24 cellular contexts compared by ENCODE assay signal in the genomic region with DNA sequence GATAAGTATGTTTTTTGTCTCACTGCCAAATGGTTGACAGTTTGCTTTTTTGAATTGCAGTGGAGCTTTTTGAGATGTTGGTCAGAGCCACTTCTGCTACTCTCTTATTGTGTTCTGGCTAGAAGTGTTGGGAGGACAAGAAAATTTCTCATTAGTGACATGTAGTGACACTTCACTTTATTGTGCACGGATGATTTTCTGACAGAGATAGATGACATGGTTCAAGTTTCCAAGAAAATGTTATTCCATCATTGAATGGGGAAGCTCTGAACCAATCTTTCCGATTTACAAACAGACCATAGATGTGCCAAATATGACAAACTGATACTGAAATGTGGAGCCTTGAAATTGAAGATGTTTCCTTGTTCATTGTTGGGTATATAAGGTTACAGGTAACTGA.
"Had no signal": no experiment of that assay in that cellular context is flagged by ENCODE, and none has a peak within 500 bp of the region (broad histone marks: within the 10 kb centered on the region; RNA-seq: fewer than 3 reads in every experiment).

No MANE protein-coding gene starts in this region.

- H3K27me3 ChIP-seq: left lung, ovary, right atrium auricular region, right lobe of liver, transverse colon, upper lobe of left lung had no signal

- FAIRE-seq: kidney had no signal

- H3K27ac ChIP-seq: heart right ventricle, left lung, lower lobe of right lung, ovary, right atrium auricular region, right lobe of liver, transverse colon, upper lobe of left lung had no signal

- H3K9me3 ChIP-seq: heart right ventricle, left lung, lower lobe of right lung, ovary, right atrium auricular region, right lobe of liver, transverse colon, upper lobe of left lung had no signal

- H3K4me2 ChIP-seq: smooth muscle cell had no signal

- DNase-seq: heart right ventricle; hippocampal formation; kidney; left colon; left lung; lower lobe of right lung; mammary epithelial cell; mesenchymal stem cell; natural killer cell; nephron progenitor cell; ovary; right lobe of liver; stimulated activated CD4-positive, alpha-beta T cell treated with anti-CD3 and anti-CD28 coated beads, Interleukin-1b, Interleukin-23, amount 100 ng/mL, for 48 hours; stimulated activated CD4-positive, alpha-beta T cell treated with anti-CD3 and anti-CD28 coated beads, Interleukin-2, amount 100 ng/mL, for 48 hours; stimulated activated CD4-positive, alpha-beta T cell treated with anti-CD3 and anti-CD28 coated beads, Interleukin-4, amount 100 ng/mL, for 4 hours; stimulated activated CD8-positive, alpha-beta memory T cell treated with anti-CD3 and anti-CD28 coated beads, Interleukin-4, amount 100 ng/mL, for 48 hours; stimulated activated naive CD4-positive, alpha-beta T cell treated with Interleukin-2 at 50 U/mL for 16 hours; stimulated activated naive CD8-positive, alpha-beta T cell treated with anti-CD3 and anti-CD28 coated beads, Interleukin-15, amount 100 ng/mL, for 72 hours; substantia nigra; transverse colon; upper lobe of left lung had no signal

- H3K4me3 ChIP-seq: heart right ventricle, left lung, lower lobe of right lung, ovary, right atrium auricular region, right lobe of liver, smooth muscle cell, transverse colon, upper lobe of left lung had no signal

- H3K36me3 ChIP-seq: heart right ventricle, left lung, lower lobe of right lung, ovary, right atrium auricular region, right lobe of liver, transverse colon, upper lobe of left lung had no signal

- H3K4me1 ChIP-seq: left lung, lower lobe of right lung, right atrium auricular region, right lobe of liver, transverse colon, upper lobe of left lung had no signal

- ATAC-seq: heart right ventricle; left colon; left lung; lower lobe of right lung; natural killer cell; right lobe of liver; stimulated activated memory B cell treated with anti-CD40 and anti-IgM and Interleukin-4, amounts not matched to agents 10 μg/mL and 1 μg/mL and 100 μg/mL, for 72 hours; stimulated activated naive CD8-positive, alpha-beta T cell treated with anti-CD3 and anti-CD28 coated beads, Interleukin-15, amount 100 ng/mL, for 72 hours had no signal
